In genomic region chr10:113326160-113327111, GRCh38 we compare ENCODE assay signal across 1 cellular context.
TF ChIP-seq lines count a peak whose summit lies in the region.

No MANE protein-coding gene starts in this region.

TF ChIP-seq in H1, 55 proteins besides CTCF, POLR2A, EP300 and RAD21:
- TF ChIP-seq BACH1 (IDR thresholded peaks at IDR 0.05; ENCODE audit: low read length) (peak; percentile 89), MAFK (IDR thresholded peaks at IDR 0.05; ENCODE audit: low read depth, low read length) (peak; percentile 69; the same call in 1 of the 2 replicates), CTBP2 (IDR thresholded peaks at IDR 0.05; ENCODE audit: borderline replicate concordance, insufficient read depth, insufficient read length, low read length) (no peak), RBBP5 (IDR thresholded peaks at IDR 0.05; ENCODE audit: borderline replicate concordance, low read depth, low read length) (no peak), JUND (IDR thresholded peaks at IDR 0.05; ENCODE audit: low read length) (peak; percentile 74; the same call in 1 of the 2 replicates), HDAC2 (IDR thresholded peaks at IDR 0.05; ENCODE audit: borderline replicate concordance in 1 of 2, low read depth in 2 of 2, low read length in 2 of 2) (0 out of 4 replicates have a peak, but pooled peaks of 1 of the 2 experiments have one; percentile 29), SIX5 (IDR thresholded peaks at IDR 0.05; ENCODE audit: low read depth, low read length) (no peak), ASH2L (IDR thresholded peaks at IDR 0.05; ENCODE audit: low read length) (no peak), CHD2 (IDR thresholded peaks at IDR 0.05; ENCODE audit: low read length) (no peak), YY1 (IDR thresholded peaks at IDR 0.05; ENCODE audit: low read depth, low read length) (0 out of 2 replicates have a peak, but pooled peaks have one; percentile 42), CREB1 (IDR thresholded peaks at IDR 0.05) (no peak), GABPA (IDR thresholded peaks at IDR 0.05; ENCODE audit: borderline replicate concordance, insufficient read depth, low read length) (no peak)
